In the genomic region with DNA sequence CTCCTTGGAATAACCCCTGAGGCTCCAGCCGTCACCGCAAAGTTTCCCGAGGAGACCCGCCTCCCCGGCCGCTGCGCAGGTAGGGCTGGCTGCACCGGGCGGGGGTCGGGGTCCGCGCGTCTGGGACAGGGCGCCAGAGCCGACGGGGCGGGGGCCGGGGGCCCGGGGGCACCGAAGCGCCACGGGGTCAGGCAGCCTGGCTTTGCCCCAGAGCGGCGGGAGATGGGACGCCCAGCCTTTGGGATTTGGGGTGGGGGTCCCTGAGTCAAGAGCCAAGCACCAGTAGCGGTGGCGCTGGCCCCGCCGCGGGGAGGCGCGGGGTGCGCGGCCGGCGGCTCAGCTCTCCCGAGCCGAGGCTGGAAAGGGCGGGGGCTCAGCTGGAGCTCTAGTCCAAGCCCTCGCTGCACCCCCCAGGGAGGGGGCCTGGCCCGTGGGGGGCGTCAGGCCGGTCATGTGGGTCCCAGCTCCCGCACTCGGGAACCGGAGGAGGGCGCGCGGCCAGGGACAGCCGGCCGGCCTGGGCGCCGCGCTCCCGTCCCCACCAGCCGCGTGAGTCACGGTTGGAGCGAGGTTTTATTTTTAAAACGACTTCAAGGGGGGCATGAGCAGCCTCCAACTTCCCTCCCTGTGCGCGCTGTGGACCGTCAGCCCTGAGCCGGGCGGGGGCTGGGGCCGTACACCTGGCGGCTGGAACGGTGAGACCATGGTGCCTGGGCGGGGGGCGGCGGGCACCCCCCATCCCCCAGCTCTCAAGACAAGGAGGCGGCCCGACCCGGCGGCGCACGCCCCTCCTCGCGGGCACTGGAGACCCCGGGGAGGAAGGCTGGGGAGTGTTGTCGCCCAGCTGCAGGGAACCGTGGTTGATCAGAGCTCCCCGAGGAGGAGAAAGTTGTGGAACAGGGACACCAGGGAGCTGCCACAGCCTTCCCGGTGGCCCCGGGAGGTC, we compare ENCODE assay signal across 8 cellular contexts. TPM values are rescaled to one million over a fixed set of nuclear protein-coding genes. Genes with fewer than 3 reads are reported as not detected.
A peak's percentile ranks its signal among the peaks of the same experiment; 100 is the strongest.
DNase-seq lines count a peak whose midpoint lies in the region; ATAC-seq and TF ChIP-seq lines count a peak whose summit lies in the region.

No MANE protein-coding gene starts in this region.

- H3K4me3 Mint-ChIP-seq in H9 (peak overlapping the region; percentile 34 to 71; a peak in 3 of 5 replicates), glutamatergic neuron (ENCODE audit: unreplicated experiment) (no peak overlapping the region)

- H3K36me3 Mint-ChIP-seq in H9 (ENCODE audit: insufficient read depth in 1 of 3, low read depth in 3 of 3) = peaks cover 0 to 2% (median 0%) of the 10 kb centered on the region in 3 experiments; a peak in 1 of 7 replicates
- no peaks in the 10 kb centered on the region for H3K36me3 Mint-ChIP-seq in glutamatergic neuron (ENCODE audit: unreplicated experiment)

- TF ChIP-seq CTCF in H9 (conservative IDR thresholded peaks at IDR 0.05) = no peak
- TF ChIP-seq CTCF in glutamatergic neuron (IDR thresholded peaks at IDR 0.05; ENCODE audit: partially characterized antibody, unreplicated experiment) = no peak

- no peak overlapping the region for H4K8ac ChIP-seq in H9 (replicated peaks; ENCODE audit: insufficient read length, low read depth, low read length)

- H2BK15ac ChIP-seq in H9 (ENCODE audit: low read depth, low read length) = no peak overlapping the region

- H3K27ac Mint-ChIP-seq in H9 (no peak overlapping the region), glutamatergic neuron (ENCODE audit: unreplicated experiment) (no peak overlapping the region)

- H2BK5ac ChIP-seq in H9 (ENCODE audit: insufficient read length, low read length) = no peak overlapping the region

- H4K20me1 ChIP-seq in H9 (ENCODE audit: control insufficient read depth, insufficient read depth, insufficient read length) = peaks cover 2% of the 10 kb centered on the region

- DNase-seq in H9 (no peak), SK-N-MC (ENCODE audit: low read depth, low spot score) (no peak), glutamatergic neuron (peak; percentile 43), posterior cingulate gyrus (peak in 9 of 10 donors; percentile 33 to 91 (median 57))

- no peaks in the 10 kb centered on the region for H3K79me2 ChIP-seq in H9 (ENCODE audit: insufficient read depth, low read length)

- H3K23ac ChIP-seq in H9 (ENCODE audit: insufficient read length, low read depth, low read length) = no peak overlapping the region

- H3K9me3 Mint-ChIP-seq in H9 (no peaks in the 10 kb centered on the region; a peak in 1 of 5 replicates), glutamatergic neuron (ENCODE audit: unreplicated experiment) (peaks cover 5% of the 10 kb centered on the region)

- H3K4ac ChIP-seq in H9 (ENCODE audit: low read depth, low read length) = no peak overlapping the region

- ATAC-seq in GM21423 (IDR thresholded peaks at IDR 0.05; ENCODE audit: unreplicated experiment) (no peak), HG03457 (IDR thresholded peaks at IDR 0.05; ENCODE audit: unreplicated experiment) (no peak), HG03342 (IDR thresholded peaks at IDR 0.05; ENCODE audit: unreplicated experiment) (no peak), GM19467 (IDR thresholded peaks at IDR 0.05; ENCODE audit: unreplicated experiment) (no peak)

- peaks cover 15 to 22% of the 10 kb centered on the region in 2 experiments for H3K4me1 Mint-ChIP-seq in H9
- peaks cover 6% of the 10 kb centered on the region for H3K4me1 Mint-ChIP-seq in glutamatergic neuron (ENCODE audit: low read depth, unreplicated experiment)

- H4K91ac ChIP-seq in H9 (ENCODE audit: insufficient read length, low read depth, low read length) = no peak overlapping the region

- no CpG with 5 or more reads among the region's 85 CpGs for WGBS in H9 (ENCODE audit: extremely low coverage, insufficient read length, low lambda C conversion rate)

- H3K9ac ChIP-seq in H9 (ENCODE audit: extremely low read depth, insufficient read length, low read length) (no peak overlapping the region), SK-N-MC (ENCODE audit: insufficient read length) (peak overlapping the region; percentile 77)

- no peak overlapping the region for H3T11ph ChIP-seq in H9 (ENCODE audit: low read length)

- H3K14ac ChIP-seq in H9 (ENCODE audit: insufficient read depth, low read length) = no peak overlapping the region

- H3K27ac ChIP-seq in H9 (ENCODE audit: insufficient read length, low read depth, low read length) (no peak overlapping the region), SK-N-MC (no peak overlapping the region)

- peak overlapping the region; percentile 90 for H3K4me3 ChIP-seq in SK-N-MC

- no peak overlapping the region for H2BK20ac ChIP-seq in H9 (ENCODE audit: low read depth, low read length, poor library complexity, severe bottlenecking)

- H2AFZ ChIP-seq in H9 (ENCODE audit: low read length) = no peak overlapping the region

- H3K79me1 ChIP-seq in H9 (ENCODE audit: insufficient read depth, low read depth, low read length, poor library complexity, severe bottlenecking) = no peaks in the 10 kb centered on the region

- peaks cover 8% of the 10 kb centered on the region for H3K23me2 ChIP-seq in H9 (ENCODE audit: insufficient read length, low read depth, low read length, poor library complexity, severe bottlenecking)

- H3K27me3 Mint-ChIP-seq in H9 (ENCODE audit: low read depth) = peaks cover 93% of the 10 kb centered on the region
- H3K27me3 Mint-ChIP-seq in glutamatergic neuron (ENCODE audit: unreplicated experiment) = peaks cover 17% of the 10 kb centered on the region

- intact Hi-C loops in posterior cingulate gyrus (cut with DNase I) = loop anchor here (5.0 kb wide), 1 partner anchor 34 kb away; no protein-coding TSS in a partner anchor

- H3K9me3 ChIP-seq in H9 (ENCODE audit: control insufficient read depth, low read depth, low read length) = no peaks in the 10 kb centered on the region
- no peaks in the 10 kb centered on the region for H3K9me3 ChIP-seq in SK-N-MC (ENCODE audit: low read depth, low read length)

- H3K18ac ChIP-seq in H9 (ENCODE audit: insufficient read length, low read depth, low read length) = no peak overlapping the region

- no peak overlapping the region for H2BK120ac ChIP-seq in H9 (ENCODE audit: low read depth, low read length, poor library complexity, severe bottlenecking)

- H3K4me2 ChIP-seq in H9 (ENCODE audit: insufficient read depth, insufficient read length, low read length) = peak overlapping the region; percentile 30

- H3K56ac ChIP-seq in H9 (ENCODE audit: insufficient read length, low read depth, low read length) = no peak overlapping the region

- H3K36me3 ChIP-seq in SK-N-MC (ENCODE audit: insufficient read depth, low read length) = no peaks in the 10 kb centered on the region

- peaks cover 46% of the 10 kb centered on the region for H3K27me3 ChIP-seq in H9 (ENCODE audit: insufficient read depth, low read length)

- no peak overlapping the region for H4K5ac ChIP-seq in H9 (ENCODE audit: insufficient read length, low read depth, low read length)

- no peaks in the 10 kb centered on the region for H3K4me1 ChIP-seq in H9 (ENCODE audit: insufficient read depth, low read length)

- H2AK5ac ChIP-seq in H9 (ENCODE audit: insufficient read length, low read length) = no peak overlapping the region

- H2BK12ac ChIP-seq in H9 (ENCODE audit: insufficient read length, low read depth, low read length) = no peak overlapping the region

RNA-seq across cellular contexts. Expression of a gene that starts 0.6 kb away (rescaled TPM):
- 0.24 and 0.31 TPM in 2 replicates for total RNA-seq in H9 (2021)
- total RNA-seq in glutamatergic neuron (ENCODE audit: unreplicated experiment) = 3.7 TPM

RNA-seq across cellular contexts. Expression of a gene that starts 50.1 kb away (rescaled TPM):
- 114 TPM in 2 replicates for total RNA-seq in H9 (2021)
- total RNA-seq in glutamatergic neuron (ENCODE audit: unreplicated experiment) = 126 TPM

Comparison
In these comparisons a context has a peak if more than half of its experiments do, and no peak if none do; other contexts are left out.
1. DNase-seq: peak in glutamatergic neuron (single experiment) and posterior cingulate gyrus (9 of 10); none in H9 (single experiment) and SK-N-MC (single experiment).